8 cellular contexts compared by ENCODE assay signal in genomic region chr11:9314291-9315077, GRCh38. TPM values are rescaled to one million over a fixed set of nuclear protein-coding genes. Genes with fewer than 3 reads are reported as not detected.
DNase-seq lines count a peak whose midpoint lies in the region; TF ChIP-seq lines count a peak whose summit lies in the region.

TSS of gene TMEM41B (minus strand) at chr11:9314593. CDS start at chr11:9314441, 152 bp downstream.

- peaks cover 24% of the 10 kb centered on the region for H3K4me1 ChIP-seq in suprapubic skin

- peak; percentile 100 for DNase-seq in GM03348 (ENCODE audit: low spot score)
- peak; percentile 95 for DNase-seq in HFF-Myc (ENCODE audit: extremely low read depth, low read depth)
- DNase-seq in NAMALWA (ENCODE audit: low spot score): peak; percentile 99
- DNase-seq in SK-N-DZ (ENCODE audit: low spot score): peak; percentile 99
- peak; percentile 99 for DNase-seq in activated naive CD4-positive, alpha-beta T cell treated with anti-CD3 and anti-CD28 coated beads, Interleukin-2, amount 10 ng/mL, durations not matched to agents 7 days and 5 days
- DNase-seq in germinal center (ENCODE audit: low spot score): peak; percentile 99
- DNase-seq in nucleus accumbens (lab: John Stamatoyannopoulos, UW): peak; percentile 82 to 99 (median 96)
- DNase-seq in suprapubic skin (ENCODE audit: low spot score in 2 of 2): peak; percentile 98

- H3K27me3 Mint-ChIP-seq in activated naive CD4-positive, alpha-beta T cell treated with anti-CD3 and anti-CD28 coated beads, Interleukin-2, amount 10 ng/mL, durations not matched to agents 7 days and 5 days: peaks cover 30% of the 10 kb centered on the region

- no peaks in the 10 kb centered on the region for H3K27me3 ChIP-seq in suprapubic skin

- H3K36me3 Mint-ChIP-seq in activated naive CD4-positive, alpha-beta T cell treated with anti-CD3 and anti-CD28 coated beads, Interleukin-2, amount 10 ng/mL, durations not matched to agents 7 days and 5 days: peaks cover 25% of the 10 kb centered on the region

- no peaks in the 10 kb centered on the region for H3K9me3 Mint-ChIP-seq in activated naive CD4-positive, alpha-beta T cell treated with anti-CD3 and anti-CD28 coated beads, Interleukin-2, amount 10 ng/mL, durations not matched to agents 7 days and 5 days

- H3K27ac Mint-ChIP-seq in activated naive CD4-positive, alpha-beta T cell treated with anti-CD3 and anti-CD28 coated beads, Interleukin-2, amount 10 ng/mL, durations not matched to agents 7 days and 5 days: peak within 1 kb of the TSS; percentile 96

- peak in 1 of 2 donors; percentile 65 for TF ChIP-seq POLR2A in suprapubic skin (IDR thresholded peaks at IDR 0.05)

- peak within 1 kb of the TSS; percentile 93 for H3K4me3 ChIP-seq in HFF-Myc (replicated peaks; ENCODE audit: low read depth, low read length)
- H3K4me3 ChIP-seq in suprapubic skin: peak within 1 kb of the TSS; percentile 93

- H3K4me3 Mint-ChIP-seq in activated naive CD4-positive, alpha-beta T cell treated with anti-CD3 and anti-CD28 coated beads, Interleukin-2, amount 10 ng/mL, durations not matched to agents 7 days and 5 days: peak within 1 kb of the TSS; percentile 98

- WGBS in suprapubic skin: 0% methylated on average over 9 of the region's 71 CpGs

- peak within 1 kb of the TSS; percentile 86 for H3K27ac ChIP-seq in suprapubic skin

- H3K36me3 ChIP-seq in suprapubic skin: no peaks in the 10 kb centered on the region

- TF ChIP-seq CTCF in HFF-Myc (IDR thresholded peaks at IDR 0.05; ENCODE audit: low read depth, low read length, missing control alignments): no peak
- TF ChIP-seq CTCF in suprapubic skin (IDR thresholded peaks at IDR 0.05): no peak

- TF ChIP-seq EP300 in suprapubic skin (IDR thresholded peaks at IDR 0.05): no peak

- peaks cover 43% of the 10 kb centered on the region for H3K4me1 Mint-ChIP-seq in activated naive CD4-positive, alpha-beta T cell treated with anti-CD3 and anti-CD28 coated beads, Interleukin-2, amount 10 ng/mL, durations not matched to agents 7 days and 5 days

- CTCF ChIA-PET in activated naive CD4-positive, alpha-beta T cell treated with anti-CD3 and anti-CD28 coated beads, Interleukin-2, amount 10 ng/mL, durations not matched to agents 7 days and 5 days (lab: Charles Lee): interaction anchor here (0.5 to 1.5 kb wide), 4 partner anchors 37 to 148 kb away, joined by 3 to 4 read pairs (median 4); no protein-coding TSS in a partner anchor

- no peaks in the 10 kb centered on the region for H3K9me3 ChIP-seq in suprapubic skin

RNA-seq across cellular contexts. Expression of gene TMEM41B, which starts in this region (rescaled TPM):
- polyA plus RNA-seq in SK-N-DZ (2014; cell fraction: cytosol; rRNA removed): 42.4 and 42.7 TPM in 2 replicates
- 51.8 and 67.8 TPM in 2 replicates for polyA plus RNA-seq in SK-N-DZ (2014; cell fraction: nucleus; rRNA removed)
- total RNA-seq in suprapubic skin: 10 to 100 TPM; 30.1 to 72.3 (median 34.3) TPM

Comparison
In these comparisons a context has a peak if more than half of its experiments do, and no peak if none do; other contexts are left out.
1. Peak in every context shown above with its lines: DNase-seq, H3K4me3 ChIP-seq and H3K27ac ChIP-seq.